ENCODE assay signal across 9 cellular contexts in the genomic region with DNA sequence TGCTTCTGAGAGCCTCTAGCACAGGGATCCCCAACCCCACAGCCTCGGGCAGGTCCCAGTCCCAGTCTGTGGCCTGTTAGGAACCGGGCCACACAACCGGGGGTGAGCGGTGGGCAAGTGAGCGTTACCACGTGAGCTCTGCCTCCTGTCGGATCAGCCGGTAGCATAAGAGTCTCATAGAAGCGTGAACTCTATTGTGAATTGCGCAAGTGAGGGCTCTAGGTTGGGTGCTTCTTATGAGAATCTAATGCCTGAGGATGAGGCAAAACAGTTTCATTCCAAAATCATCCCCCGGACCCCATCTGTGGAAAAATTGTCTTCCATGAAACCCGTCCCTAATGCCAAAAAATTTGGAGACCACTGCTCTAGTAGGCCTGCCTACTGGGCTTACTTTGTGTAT.
"Had no signal": no experiment of that assay in that cellular context is flagged by ENCODE, and none has a peak within 500 bp of the region (broad histone marks: within the 10 kb centered on the region; RNA-seq: fewer than 3 reads in every experiment).

No MANE protein-coding gene starts in this region.

- H3K9me3 Mint-ChIP-seq: activated T-cell treated with anti-CD3 and anti-CD28 coated beads, Interleukin-2, amount 50 U/mL, for 4 hours; neural crest cell had no signal

- H3K27me3 Mint-ChIP-seq: activated CD4-positive, alpha-beta T cell treated with anti-CD3 and anti-CD28 coated beads for 36 hours had no signal

- H3K4me3 Mint-ChIP-seq: mesothelial cell of epicardium, neural crest cell had no signal

- H3K36me3 Mint-ChIP-seq: mesothelial cell of epicardium had no signal

- H3K27ac Mint-ChIP-seq: mesothelial cell of epicardium had no signal

- DNase-seq: islet precursor cell; right cardiac atrium; small intestine; stimulated activated naive CD8-positive, alpha-beta T cell treated with anti-CD3 and anti-CD28 coated beads, Interleukin-15, Interleukin-2, amounts not matched to agents 100 U/mL and 50 U/mL, for 24 hours; transverse colon had no signal

- ATAC-seq: activated CD4-positive, alpha-beta T cell treated with anti-CD3 and anti-CD28 coated beads for 36 hours; activated T-cell treated with anti-CD3 and anti-CD28 coated beads, Interleukin-2, amount 50 U/mL, for 4 hours; right cardiac atrium; stimulated activated naive CD8-positive, alpha-beta T cell treated with anti-CD3 and anti-CD28 coated beads, Interleukin-15, Interleukin-2, amounts not matched to agents 100 U/mL and 50 U/mL, for 24 hours had no signal
